In the genomic region with DNA sequence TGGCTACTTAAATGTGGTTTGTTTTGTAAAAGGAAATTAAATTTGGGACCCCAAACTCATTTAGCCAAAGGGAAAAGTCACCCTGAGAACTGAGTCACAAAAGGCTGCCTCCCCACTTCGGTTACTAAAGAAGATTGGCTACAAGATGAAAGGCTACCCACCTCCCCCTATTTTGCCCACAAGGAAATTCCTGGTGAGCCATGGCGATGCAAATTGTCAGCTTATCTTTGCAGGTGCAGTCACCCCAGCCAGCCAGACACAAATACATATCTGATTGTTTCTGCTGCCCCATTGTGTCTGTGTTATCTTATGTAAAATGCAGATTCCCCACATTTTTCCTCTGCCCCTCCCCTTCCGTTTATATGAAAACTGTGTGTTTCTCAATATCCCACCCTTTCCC, we compare ENCODE assay signal across 25 cellular contexts. TPM values are rescaled to one million over a fixed set of nuclear protein-coding genes. Genes with fewer than 3 reads are reported as not detected.
"Had no signal": no experiment of that assay in that cellular context is flagged by ENCODE, and none has a peak within 500 bp of the region (broad histone marks: within the 10 kb centered on the region; RNA-seq: fewer than 3 reads in every experiment).

No MANE protein-coding gene starts in this region.

- H3K4me2 ChIP-seq: KMS-11 had no signal

- H3K4me3 ChIP-seq: K562, SJSA1, SK-N-MC had no signal

- H3K27me3 ChIP-seq: SJSA1 had no signal

- H3K9ac ChIP-seq: KMS-11 had no signal

- H3K36me3 ChIP-seq: SJSA1 had no signal

- H3K27ac ChIP-seq: HL-60, KMS-11, SJSA1, SK-N-MC had no signal

- ATAC-seq: K562 had no signal

- DNase-seq: Kasumi-1, MV-4-11, NCI-H1048, NCI-H1105, NCI-H1417, NCI-H1436 treated with DMSO at 0.1 percent for 48 hours, NCI-H1694 treated with DMSO at 0.1 percent for 48 hours, NCI-H1930, NCI-H2081, NCI-H2107, NCI-H2227 treated with DMSO at 0.1 percent for 48 hours, NCI-H524, NCI-H526 treated with DMSO at 0.1 percent for 48 hours, NCI-H748 treated with DMSO at 0.1 percent for 48 hours, Right ventricle myocardium superior, RPMI8226, SIG-M5 had no signal

- H3K4me1 ChIP-seq: SJSA1 had no signal

RNA-seq across cellular contexts. Expression of a gene that starts 8.9 kb away (rescaled TPM):
- total RNA-seq: M059J, Right ventricle myocardium superior, SJSA1 had no signal
- polyA plus RNA-seq: IgD-negative memory B cell had no signal

RNA-seq across cellular contexts. Expression of a gene that starts 24.5 kb away (rescaled TPM):
- total RNA-seq: K562, M059J, NCI-H460, Right ventricle myocardium superior, SJSA1 had no signal
- polyA plus RNA-seq: IgD-negative memory B cell, K562 had no signal

RNA-seq across cellular contexts. Expression of a gene that starts 49.2 kb away (rescaled TPM):
- total RNA-seq: K562, M059J, Right ventricle myocardium superior, SJSA1 had no signal
- polyA plus RNA-seq: IgD-negative memory B cell, K562 had no signal
